19 cellular contexts compared by ENCODE assay signal in the genomic region with DNA sequence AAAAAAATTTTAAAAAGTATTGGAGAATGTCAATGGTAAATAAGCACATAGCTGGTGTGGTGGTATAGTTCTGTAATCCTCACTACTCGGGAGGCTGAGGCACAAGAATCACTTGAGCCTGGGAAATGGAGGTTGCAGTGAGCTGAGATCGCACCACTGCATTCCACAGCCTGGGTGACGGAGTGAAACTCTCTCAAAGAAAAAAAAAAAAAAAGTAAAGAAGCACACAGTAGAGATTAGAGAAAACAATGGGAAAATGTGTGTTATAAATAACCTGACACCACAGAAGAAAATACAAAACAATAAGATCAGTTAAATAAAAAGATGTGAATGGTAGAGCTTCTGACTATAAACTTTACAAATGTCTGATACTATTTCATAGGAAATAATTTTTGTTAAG.
A peak's percentile ranks its signal among the peaks of the same experiment; 100 is the strongest.
DNase-seq lines count a peak whose midpoint lies in the region; ATAC-seq, FAIRE-seq and TF ChIP-seq lines count a peak whose summit lies in the region.
"Had no signal": no experiment of that assay in that cellular context is flagged by ENCODE, and none has a peak within 500 bp of the region (broad histone marks: within the 10 kb centered on the region; RNA-seq: fewer than 3 reads in every experiment).

No MANE protein-coding gene starts in this region.

- POLR2A ChIA-PET in WTC11 (lab: Charles Lee), result no interaction called here

- FAIRE-seq in GM18507 (lab: Jason Lieb, UNC), result peak; percentile 12
- FAIRE-seq: RCC 7860 had no signal

- H3K9me3 Mint-ChIP-seq in WTC11, result no peaks in the 10 kb centered on the region
- H3K9me3 Mint-ChIP-seq in endothelial cell (ENCODE audit: unreplicated experiment), result no peaks in the 10 kb centered on the region
- no peaks in the 10 kb centered on the region for H3K9me3 Mint-ChIP-seq in neural crest cell

- peaks cover 6% of the 10 kb centered on the region for H3K36me3 Mint-ChIP-seq in WTC11
- peaks cover 7% of the 10 kb centered on the region for H3K36me3 Mint-ChIP-seq in endothelial cell (ENCODE audit: low read depth, unreplicated experiment)
- H3K36me3 Mint-ChIP-seq in neural crest cell (ENCODE audit: low read depth), result peaks cover 10% of the 10 kb centered on the region

- TF ChIP-seq CTCF in WTC11 (IDR thresholded peaks at IDR 0.05), result no peak
- TF ChIP-seq CTCF in endothelial cell (IDR thresholded peaks at IDR 0.05; ENCODE audit: unreplicated experiment), result no peak
- TF ChIP-seq CTCF in neural crest cell (conservative IDR thresholded peaks at IDR 0.05), result no peak

- no peaks in the 10 kb centered on the region for H3K27me3 Mint-ChIP-seq in WTC11 (ENCODE audit: low read depth)
- no peaks in the 10 kb centered on the region for H3K27me3 Mint-ChIP-seq in endothelial cell (ENCODE audit: unreplicated experiment)
- H3K27me3 Mint-ChIP-seq in neural crest cell (ENCODE audit: low read depth), result no peaks in the 10 kb centered on the region
- H3K27me3 Mint-ChIP-seq: CD4-positive, CD25-positive, alpha-beta regulatory T cell had no signal

- CTCF ChIA-PET in WTC11 (lab: Charles Lee), result interaction anchor here (0.9 kb wide), 1 partner anchor 472 kb away, joined by 3 read pairs; no protein-coding TSS in a partner anchor

- ATAC-seq in WTC11 (peak; percentile 30; the same call in 1 of the 2 replicates), GM21717 (IDR thresholded peaks at IDR 0.05; ENCODE audit: unreplicated experiment) (no peak)

- H3K4me1 Mint-ChIP-seq in WTC11 (peaks cover 21% of the 10 kb centered on the region), endothelial cell (ENCODE audit: unreplicated experiment) (peaks cover 4% of the 10 kb centered on the region), neural crest cell (peaks cover 11% of the 10 kb centered on the region)

- H3K4me3 Mint-ChIP-seq in WTC11 (no peak overlapping the region), endothelial cell (ENCODE audit: unreplicated experiment) (no peak overlapping the region), neural crest cell (no peak overlapping the region)
- H3K4me3 Mint-ChIP-seq: CD4-positive, CD25-positive, alpha-beta regulatory T cell had no signal

- DNase-seq in GM18507 (ENCODE audit: extremely low spot score, insufficient read length, low read depth) (no peak), WTC11 (ENCODE audit: low spot score) (no peak), endothelial cell (ENCODE audit: low spot score) (no peak), neural crest cell (ENCODE audit: low read depth, low spot score) (no peak), NCI-H146 treated with DMSO at 0.1 percent for 48 hours (lab: John Stamatoyannopoulos, UW; ENCODE audit: unreplicated experiment) (no peak), inferior parietal cortex (ENCODE audit: extremely low spot score) (no peak), islet precursor cell (no peak)
- DNase-seq: ACHN; CD4-positive, CD25-positive, alpha-beta regulatory T cell; DMS79; GF-D8; MM.1S; NCI-H1105; NCI-H187; NCI-H446 treated with DMSO at 0.1 percent for 48 hours; NCI-H774; SHP77 had no signal

- peak overlapping the region; percentile 26 for H3K27ac Mint-ChIP-seq in WTC11
- H3K27ac Mint-ChIP-seq in endothelial cell (ENCODE audit: unreplicated experiment), result peak overlapping the region; percentile 91
- peak overlapping the region; percentile 81 for H3K27ac Mint-ChIP-seq in neural crest cell (ENCODE audit: unreplicated experiment)
- H3K27ac Mint-ChIP-seq: CD4-positive, CD25-positive, alpha-beta regulatory T cell had no signal

TF ChIP-seq in WTC11, 78 proteins besides CTCF, POLR2A, EP300 and RAD21:
- no peak for TF ChIP-seq ZNF263 (CRISPR knock-in tag; IDR thresholded peaks at IDR 0.05; ENCODE audit: low read depth)
- TF ChIP-seq SP1 (CRISPR knock-in tag; conservative IDR thresholded peaks at IDR 0.05), result no peak

Comparison
In these comparisons a context has a peak if more than half of its experiments do, and no peak if none do; other contexts are left out.
1. H3K27ac Mint-ChIP-seq: peak in every context shown above with its lines; median percentile 91 in endothelial cell; 81 in neural crest cell; 26 in WTC11.